ENCODE assay signal across 1 cellular context in the genomic region with DNA sequence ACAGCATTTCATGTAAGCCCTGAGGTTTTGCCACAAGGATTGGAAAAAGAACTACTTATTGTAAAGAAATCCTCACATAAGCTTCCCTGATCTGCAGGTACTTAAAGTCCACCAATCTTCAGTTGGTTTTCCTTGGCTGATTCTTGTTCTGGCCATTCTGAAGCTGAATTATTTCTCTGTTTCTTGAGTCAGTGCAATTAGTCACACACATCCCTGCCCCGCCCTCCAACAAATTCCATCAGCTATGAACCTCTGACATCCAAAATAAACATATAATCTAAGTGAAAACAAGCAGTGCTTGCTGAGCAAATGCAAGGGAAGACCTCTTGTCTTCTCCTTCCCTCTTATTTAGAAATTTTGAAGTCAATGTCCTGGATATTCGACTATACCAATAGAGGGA.
TF ChIP-seq lines count a peak whose summit lies in the region.

No MANE protein-coding gene starts in this region.

TF ChIP-seq in SK-N-SH treated with all-trans-retinoic acid at 6 μM for 48 hours, 23 proteins besides CTCF, POLR2A, EP300 and RAD21 (continued from another document):
- no peak for TF ChIP-seq POU6F1 (CRISPR knock-in tag; IDR thresholded peaks at IDR 0.05; ENCODE audit: borderline replicate concordance, low read depth)
